20 cellular contexts compared by ENCODE assay signal in genomic region chr1:104172243-104172681, GRCh38.
"Had no signal": no experiment of that assay in that cellular context is flagged by ENCODE, and none has a peak within 500 bp of the region (broad histone marks: within the 10 kb centered on the region; RNA-seq: fewer than 3 reads in every experiment).

No MANE protein-coding gene starts in this region.

- H3K4me1 ChIP-seq: left ventricle myocardium inferior, lower lobe of right lung, sigmoid colon, suprapubic skin, thyroid gland had no signal

- H3K4me3 Mint-ChIP-seq: naive thymus-derived CD8-positive, alpha-beta T cell; nephron progenitor cell; stimulated activated naive CD8-positive, alpha-beta T cell treated with anti-CD3 and anti-CD28 coated beads, Interleukin-15, amount 100 ng/mL, for 72 hours had no signal

- H3K36me3 ChIP-seq: left ventricle myocardium inferior, lower lobe of right lung, ovary, sigmoid colon, suprapubic skin, thyroid gland had no signal

- DNase-seq: cerebellar nuclear complex; dorsolateral prefrontal cortex; effector CD4-positive, alpha-beta T cell; hypothalamus; left ventricle myocardium inferior; lower lobe of right lung; naive thymus-derived CD8-positive, alpha-beta T cell; nephron progenitor cell; occipital lobe; ovary; sigmoid colon; stimulated activated CD4-positive, alpha-beta T cell treated with anti-CD3 and anti-CD28 coated beads, Interleukin-4, amount 100 ng/mL, for 4 hours; stimulated activated naive CD4-positive, alpha-beta T cell; stimulated activated naive CD8-positive, alpha-beta T cell treated with anti-CD3 and anti-CD28 coated beads, Interleukin-15, amount 100 ng/mL, for 72 hours; thyroid gland; trophoblast cell had no signal

- H3K27ac ChIP-seq: dorsolateral prefrontal cortex, left ventricle myocardium inferior, lower lobe of right lung, ovary, sigmoid colon, suprapubic skin, thyroid gland had no signal

- H3K27ac Mint-ChIP-seq: naive thymus-derived CD8-positive, alpha-beta T cell; nephron progenitor cell; stimulated activated naive CD8-positive, alpha-beta T cell treated with anti-CD3 and anti-CD28 coated beads, Interleukin-15, amount 100 ng/mL, for 72 hours had no signal

- H3K9me3 ChIP-seq: lower lobe of right lung, ovary, sigmoid colon, thyroid gland had no signal

- ATAC-seq: lower lobe of right lung; naive thymus-derived CD8-positive, alpha-beta T cell; stimulated activated naive CD8-positive, alpha-beta T cell treated with anti-CD3 and anti-CD28 coated beads, Interleukin-15, amount 100 ng/mL, for 72 hours had no signal

- H3K36me3 Mint-ChIP-seq: naive thymus-derived CD8-positive, alpha-beta T cell had no signal

- FAIRE-seq: colon, frontal cortex, keratinocyte had no signal

- H3K27me3 Mint-ChIP-seq: naive thymus-derived CD8-positive, alpha-beta T cell; stimulated activated naive CD8-positive, alpha-beta T cell treated with anti-CD3 and anti-CD28 coated beads, Interleukin-15, amount 100 ng/mL, for 72 hours had no signal

- H3K4me3 ChIP-seq: dorsolateral prefrontal cortex, left ventricle myocardium inferior, lower lobe of right lung, ovary, sigmoid colon, suprapubic skin, thyroid gland had no signal

- H3K27me3 ChIP-seq: dorsolateral prefrontal cortex, ovary, sigmoid colon, suprapubic skin, thyroid gland had no signal

- H3K4me1 Mint-ChIP-seq: naive thymus-derived CD8-positive, alpha-beta T cell; stimulated activated naive CD8-positive, alpha-beta T cell treated with anti-CD3 and anti-CD28 coated beads, Interleukin-15, amount 100 ng/mL, for 72 hours had no signal
